ENCODE assay signal across 4 cellular contexts in the genomic region with DNA sequence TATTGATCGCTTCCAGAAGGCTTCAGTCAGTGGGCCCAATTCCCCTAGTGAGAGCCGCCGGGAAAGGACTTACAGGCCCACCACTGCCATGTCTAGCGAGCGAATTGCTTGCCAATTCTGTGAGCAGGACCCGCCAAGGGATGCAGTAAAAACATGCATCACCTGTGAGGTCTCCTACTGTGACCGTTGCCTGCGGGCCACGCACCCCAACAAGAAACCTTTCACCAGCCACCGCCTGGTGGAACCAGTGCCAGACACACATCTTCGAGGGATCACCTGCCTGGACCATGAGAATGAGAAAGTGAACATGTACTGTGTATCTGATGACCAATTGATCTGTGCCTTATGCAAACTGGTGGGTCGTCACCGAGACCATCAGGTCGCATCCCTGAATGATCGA.
"Had no signal": no experiment of that assay in that cellular context is flagged by ENCODE, and none has a peak within 500 bp of the region (broad histone marks: within the 10 kb centered on the region; RNA-seq: fewer than 3 reads in every experiment).

No MANE protein-coding gene starts in this region.

- H3K4me1 Mint-ChIP-seq: IgD-negative memory B cell had no signal

- H3K4me3 Mint-ChIP-seq: IgD-negative memory B cell had no signal

- DNase-seq: IMR-90, KBM-7, KG1 had no signal

- H3K27me3 Mint-ChIP-seq: IgD-negative memory B cell had no signal

- H3K9me3 Mint-ChIP-seq: IgD-negative memory B cell had no signal
